ENCODE assay signal across 8 cellular contexts in the genomic region with DNA sequence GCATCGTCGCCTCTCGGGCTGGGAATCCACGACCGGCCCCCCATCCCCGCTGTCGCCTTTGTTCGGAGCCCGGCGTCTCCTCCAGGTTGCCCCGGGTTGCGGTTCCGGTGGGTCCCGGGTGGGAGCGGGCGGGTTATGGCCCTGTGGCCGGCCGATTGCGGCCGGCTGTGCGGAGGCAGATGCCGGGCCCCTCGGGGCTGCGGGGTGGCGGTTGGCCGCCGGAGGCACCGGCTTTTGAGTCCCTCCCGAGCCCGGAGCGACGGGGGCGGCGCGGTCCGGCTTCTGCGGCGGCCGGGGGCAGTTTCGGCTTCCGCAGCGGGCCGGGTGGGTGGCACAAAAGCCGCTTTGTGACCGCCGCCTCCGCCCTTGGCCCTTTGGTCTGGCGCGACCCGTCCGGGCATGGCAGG. TPM values are rescaled to one million over a fixed set of nuclear protein-coding genes. Genes with fewer than 3 reads are reported as not detected.
DNase-seq lines count a peak whose midpoint lies in the region; ATAC-seq and TF ChIP-seq lines count a peak whose summit lies in the region.

No MANE protein-coding gene starts in this region.

- H3K9me3 ChIP-seq in CD4-positive, alpha-beta memory T cell (ENCODE audit: control insufficient read depth in 1 of 2, low read length in 2 of 2), result no peaks in the 10 kb centered on the region

- peaks cover 30% of the 10 kb centered on the region for H3K4me1 ChIP-seq in CD4-positive, alpha-beta memory T cell (ENCODE audit: insufficient read depth, low read length)

- ATAC-seq in GM21529 (IDR thresholded peaks at IDR 0.05; ENCODE audit: unreplicated experiment) (peak; percentile 2), esophagus mucosa (peak; percentile 0), HG02884 (IDR thresholded peaks at IDR 0.05; ENCODE audit: unreplicated experiment) (no peak)

- peak overlapping the region; percentile 92 for H3K27ac ChIP-seq in CD4-positive, alpha-beta memory T cell (ENCODE audit: low read depth, low read length)

- intact Hi-C loops in CD4-positive, alpha-beta memory T cell (cut with micrococcal nuclease), result loop anchor here (1.0 kb wide), 2 partner anchors 63 to 192 kb away; a partner anchor contains a TSS

- peak overlapping the region; percentile 95 to 99 (median 97) for H3K27ac Mint-ChIP-seq in CD4-positive, alpha-beta memory T cell
- H3K27ac Mint-ChIP-seq in neural crest cell (ENCODE audit: unreplicated experiment), result peak overlapping the region; percentile 97

- no peaks in the 10 kb centered on the region for H3K27me3 ChIP-seq in CD4-positive, alpha-beta memory T cell (ENCODE audit: insufficient read depth, low read length)

- peaks cover 12 to 35% of the 10 kb centered on the region in 2 donors for H3K36me3 Mint-ChIP-seq in CD4-positive, alpha-beta memory T cell
- peaks cover 11% of the 10 kb centered on the region for H3K36me3 Mint-ChIP-seq in neural crest cell (ENCODE audit: low read depth)

- TF ChIP-seq CTCF in neural crest cell (conservative IDR thresholded peaks at IDR 0.05), result no peak

- no peaks in the 10 kb centered on the region for H3K9me3 Mint-ChIP-seq in CD4-positive, alpha-beta memory T cell
- H3K9me3 Mint-ChIP-seq in neural crest cell, result no peaks in the 10 kb centered on the region

- POLR2A ChIA-PET in CD4-positive, alpha-beta memory T cell (lab: Charles Lee; ENCODE audit: partially characterized antibody), result interaction anchor here (1.0 to 2.9 kb wide), 4 partner anchors 7 to 150 kb away, joined by 3 to 62 read pairs (median 4); a partner anchor contains a TSS

- H3K27me3 Mint-ChIP-seq in CD4-positive, alpha-beta memory T cell, result no peaks in the 10 kb centered on the region
- peaks cover 22% of the 10 kb centered on the region for H3K27me3 Mint-ChIP-seq in neural crest cell (ENCODE audit: low read depth)

- no peaks in the 10 kb centered on the region for H3K36me3 ChIP-seq in CD4-positive, alpha-beta memory T cell (ENCODE audit: insufficient read depth, low read length)

- H3K4me3 ChIP-seq in CD4-positive, alpha-beta memory T cell (ENCODE audit: low read length in 2 of 2), result peak overlapping the region; percentile 24 to 52

- peaks cover 21 to 52% (median 30%) of the 10 kb centered on the region in 4 donors for H3K4me1 Mint-ChIP-seq in CD4-positive, alpha-beta memory T cell
- H3K4me1 Mint-ChIP-seq in neural crest cell, result peaks cover 38% of the 10 kb centered on the region

- CTCF ChIA-PET in CD4-positive, alpha-beta memory T cell (lab: Charles Lee; ENCODE audit: partially characterized antibody), result interaction anchor here (1.6 to 2.4 kb wide), 5 partner anchors 8 to 192 kb away, joined by 3 to 23 read pairs (median 11); a partner anchor contains a TSS

- DNase-seq in CD4-positive, alpha-beta memory T cell, result no peak
- DNase-seq in RKO (ENCODE audit: low spot score) (peak; percentile 12), neural crest cell (ENCODE audit: low read depth, low spot score) (no peak), ecto neural progenitor cell (ENCODE audit: low spot score) (no peak), ureter (ENCODE audit: low spot score) (no peak)

- H3K4me3 Mint-ChIP-seq in CD4-positive, alpha-beta memory T cell, result peak overlapping the region; percentile 89 to 98 (median 96)
- H3K4me3 Mint-ChIP-seq in neural crest cell, result peak overlapping the region; percentile 98

RNA-seq across cellular contexts. Expression of a gene that starts 0.5 kb away (rescaled TPM):
- 10 to 100 TPM; 22.6 to 30.3 TPM for total RNA-seq in CD4-positive, alpha-beta memory T cell
- 10 to 100 TPM; 41.6 to 96.3 TPM for polyA plus RNA-seq in CD4-positive, alpha-beta memory T cell
- total RNA-seq in esophagus mucosa (97.3 TPM), neural crest cell (78.1 and 79.9 TPM in 2 replicates), ureter (55.6 TPM)
